In genomic region chr22:46612341-46612903, GRCh38 we compare ENCODE assay signal across 10 cellular contexts. TPM values are rescaled to one million over a fixed set of nuclear protein-coding genes. Genes with fewer than 3 reads are reported as not detected.
DNase-seq lines count a peak whose midpoint lies in the region; ATAC-seq and TF ChIP-seq lines count a peak whose summit lies in the region.
"Had no signal": no experiment of that assay in that cellular context is flagged by ENCODE, and none has a peak within 500 bp of the region (broad histone marks: within the 10 kb centered on the region; RNA-seq: fewer than 3 reads in every experiment).

No MANE protein-coding gene starts in this region.

- H3K27ac Mint-ChIP-seq in GM23338 (no peak overlapping the region; the same call in 1 of the 2 replicates), WTC11 (peak overlapping the region; percentile 84; the same call in 1 of the 2 replicates), glutamatergic neuron (ENCODE audit: unreplicated experiment) (peak overlapping the region; percentile 82)

- 0 out of 2 replicates have a peak, but pooled peaks cover 7% of the 10 kb centered on the region for H4K20me1 ChIP-seq in GM23338 (replicated peaks; ENCODE audit: insufficient read depth)

- no peaks in the 10 kb centered on the region for H3K36me3 ChIP-seq in GM23338 (ENCODE audit: insufficient read depth)
- H3K36me3 ChIP-seq: thoracic aorta had no signal

- POLR2A ChIA-PET in WTC11 (lab: Charles Lee) = interaction anchor here (0.6 kb wide), 1 partner anchor 49 kb away, joined by 3 read pairs; no protein-coding TSS in a partner anchor

- H3K36me3 Mint-ChIP-seq in GM23338 (ENCODE audit: low read depth) (no peaks in the 10 kb centered on the region), WTC11 (no peaks in the 10 kb centered on the region), glutamatergic neuron (ENCODE audit: unreplicated experiment) (no peaks in the 10 kb centered on the region)

- H3K4me3 Mint-ChIP-seq in GM23338 = no peak overlapping the region
- H3K4me3 Mint-ChIP-seq in WTC11 = no peak overlapping the region
- H3K4me3 Mint-ChIP-seq in glutamatergic neuron (ENCODE audit: unreplicated experiment) = no peak overlapping the region

- DNase-seq in GM23338 (ENCODE audit: low spot score) (no peak), WTC11 (ENCODE audit: low spot score) (no peak), glutamatergic neuron (no peak), sciatic nerve (ENCODE audit: low spot score) (no peak), OCI-M2 (lab: John Stamatoyannopoulos, UW; ENCODE audit: unreplicated experiment) (no peak), activated gamma-delta T cell treated with Interleukin-2 at 50 U/mL for 16 hours (no peak)
- DNase-seq in stimulated activated CD4-positive, alpha-beta T cell treated with anti-CD3 and anti-CD28 coated beads, Interleukin-2, amount 100 ng/mL, for 24 hours = no peak
- DNase-seq: anterior cingulate cortex had no signal

- H3K4me3 ChIP-seq in GM23338 = no peak overlapping the region
- H3K4me3 ChIP-seq: thoracic aorta had no signal

- no peaks in the 10 kb centered on the region for H3K27me3 ChIP-seq in GM23338 (ENCODE audit: insufficient read depth)

- no peaks in the 10 kb centered on the region for H3K9me2 ChIP-seq in GM23338 (ENCODE audit: insufficient read depth)

- H3K4me1 ChIP-seq in GM23338 (ENCODE audit: insufficient read depth) = peaks cover 6% of the 10 kb centered on the region; the same call in 1 of the 2 replicates

- no peak; a peak in 1 of 4 replicates for TF ChIP-seq CTCF in GM23338 (conservative IDR thresholded peaks at IDR 0.05; ENCODE audit: low read depth in 2 of 2)
- TF ChIP-seq CTCF in WTC11 (IDR thresholded peaks at IDR 0.05) = no peak
- TF ChIP-seq CTCF in glutamatergic neuron (IDR thresholded peaks at IDR 0.05; ENCODE audit: partially characterized antibody, unreplicated experiment) = no peak

- H3K27me3 Mint-ChIP-seq in GM23338 (ENCODE audit: insufficient read depth, low read depth, poor library complexity) (peaks cover 6% of the 10 kb centered on the region), WTC11 (ENCODE audit: low read depth) (no peaks in the 10 kb centered on the region), glutamatergic neuron (ENCODE audit: unreplicated experiment) (peaks cover 8% of the 10 kb centered on the region)

- no peak overlapping the region for H3K27ac ChIP-seq in GM23338 (ENCODE audit: low read depth)
- H3K27ac ChIP-seq: thoracic aorta, VCaP had no signal

- H3K4me2 ChIP-seq in GM23338 = no peak overlapping the region

- H3F3A ChIP-seq in GM23338 (replicated peaks; ENCODE audit: low read depth) = 0 out of 2 replicates have a peak, but pooled peaks cover 4% of the 10 kb centered on the region

- intact Hi-C loops in sciatic nerve (cut with DNase I) = no loop called here

- H2AFZ ChIP-seq in GM23338 = no peak overlapping the region

- H3K9me3 Mint-ChIP-seq in GM23338 (peaks cover 4% of the 10 kb centered on the region; the same call in 1 of the 3 replicates), WTC11 (no peaks in the 10 kb centered on the region), glutamatergic neuron (ENCODE audit: unreplicated experiment) (peaks cover 6% of the 10 kb centered on the region)

- CTCF ChIA-PET in WTC11 (lab: Charles Lee) = interaction anchor here (0.6 to 2.2 kb wide), 3 partner anchors 42 to 245 kb away, joined by 3 to 7 read pairs (median 5); no protein-coding TSS in a partner anchor

- ATAC-seq in GM23338 (peak; percentile 47), WTC11 (no peak; the same call in 1 of the 2 replicates), sciatic nerve (peak; percentile 30)

- peaks cover 6% of the 10 kb centered on the region; the same call in 1 of the 2 replicates for H3K79me2 ChIP-seq in GM23338 (replicated peaks; ENCODE audit: insufficient read depth)

- H3K4me1 Mint-ChIP-seq in GM23338 = peaks cover 16% of the 10 kb centered on the region
- H3K4me1 Mint-ChIP-seq in WTC11 = peaks cover 14% of the 10 kb centered on the region
- H3K4me1 Mint-ChIP-seq in glutamatergic neuron (ENCODE audit: low read depth, unreplicated experiment) = peaks cover 25% of the 10 kb centered on the region

TF ChIP-seq in GM23338, 12 proteins besides CTCF, POLR2A, EP300 and RAD21 (continues in another document):
- TF ChIP-seq EZH2 (IDR thresholded peaks at IDR 0.05; ENCODE audit: low read depth, unreplicated experiment) (no peak), ZNF114 (CRISPR knock-in tag; IDR thresholded peaks at IDR 0.05) (no peak), ETS1 (IDR thresholded peaks at IDR 0.05) (no peak), CREB1 (CRISPR knock-in tag; IDR thresholded peaks at IDR 0.05; ENCODE audit: low read depth) (no peak), REST (IDR thresholded peaks at IDR 0.05; ENCODE audit: unreplicated experiment) (no peak)

TF ChIP-seq in WTC11, 78 proteins besides CTCF, POLR2A, EP300 and RAD21:
- TF ChIP-seq ESRRA (CRISPR knock-in tag; IDR thresholded peaks at IDR 0.05; ENCODE audit: borderline replicate concordance) (no peak), SOX15 (CRISPR knock-in tag; IDR thresholded peaks at IDR 0.05) (no peak), ATF1 (CRISPR knock-in tag; IDR thresholded peaks at IDR 0.05) (no peak), RELA (CRISPR knock-in tag; IDR thresholded peaks at IDR 0.05; ENCODE audit: borderline replicate concordance) (no peak), ZNF532 (CRISPR knock-in tag; IDR thresholded peaks at IDR 0.05; ENCODE audit: borderline replicate concordance) (no peak)

RNA-seq across cellular contexts. Expression of gene GRAMD4, which starts 7.8 kb away (rescaled TPM):
- total RNA-seq in GM23338 (2014; rRNA removed; shearing (Covaris generic)) = 19.7 and 81.8 TPM in 2 replicates
- polyA plus RNA-seq in GM23338 (2016; fragmentation: Nextera tagmentation; extraction: Ambion mirVana) = 2.7 and 3.1 TPM in 2 replicates
- total RNA-seq in WTC11 (2021) = 32.8 to 41.0 TPM (median 33.1 TPM) in 3 replicates
- total RNA-seq in glutamatergic neuron (ENCODE audit: unreplicated experiment) = 85.7 TPM
- 51.5 TPM for total RNA-seq in sciatic nerve
